In the genomic region with DNA sequence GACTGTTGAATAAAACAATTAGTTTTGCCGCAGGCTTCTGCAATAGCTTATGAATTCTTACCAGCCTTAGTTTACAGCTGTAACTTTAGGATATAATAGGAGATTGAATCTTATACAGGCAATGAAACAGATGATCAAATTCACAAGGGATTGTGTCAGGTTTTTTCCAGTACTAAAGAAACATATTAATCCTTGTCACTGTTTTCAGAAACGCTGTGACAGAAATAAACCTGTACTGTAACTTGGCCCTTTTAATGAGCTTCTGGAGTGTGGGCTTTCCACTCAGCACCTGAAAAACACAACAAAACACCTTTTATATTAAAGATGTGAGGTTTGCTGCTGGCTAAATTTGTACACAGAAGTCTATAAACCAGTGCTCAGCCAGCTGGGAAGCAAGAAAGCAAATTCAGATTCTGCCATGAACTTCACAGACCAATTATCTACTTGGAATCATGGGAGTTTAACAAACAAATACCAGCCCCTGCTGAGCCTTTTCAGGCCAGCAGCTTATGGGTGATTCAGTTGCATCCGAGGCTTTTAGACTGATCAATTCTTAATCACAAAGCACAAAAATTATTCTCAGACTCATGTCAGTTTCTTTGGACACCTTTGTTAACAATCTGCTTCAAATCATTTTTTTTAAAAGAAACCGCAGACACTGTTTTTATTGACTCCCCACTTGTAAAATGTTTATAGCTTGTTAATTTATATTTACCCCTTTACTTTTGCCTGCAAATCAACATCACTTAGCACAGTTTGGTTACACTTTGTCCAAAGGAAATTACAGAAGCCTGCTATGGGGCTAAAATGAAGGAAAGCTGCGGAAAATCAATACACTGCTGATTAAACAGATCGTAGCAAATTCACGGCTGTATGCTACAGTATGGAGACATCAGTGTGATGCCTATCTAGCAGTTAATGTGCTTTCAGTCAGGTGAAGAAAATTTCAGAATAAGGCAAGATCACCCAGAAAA, we compare ENCODE assay signal across 1 cellular context.
TF ChIP-seq lines count a peak whose summit lies in the region.

No MANE protein-coding gene starts in this region.

TF ChIP-seq in GM12878, 131 proteins besides CTCF, POLR2A, EP300 and RAD21:
- no peak for TF ChIP-seq BACH1 (IDR thresholded peaks at IDR 0.05; ENCODE audit: borderline replicate concordance)
- TF ChIP-seq, protein P1, sequence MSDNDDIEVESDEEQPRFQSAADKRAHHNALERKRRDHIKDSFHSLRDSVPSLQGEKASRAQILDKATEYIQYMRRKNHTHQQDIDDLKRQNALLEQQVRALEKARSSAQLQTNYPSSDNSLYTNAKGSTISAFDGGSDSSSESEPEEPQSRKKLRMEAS (IDR thresholded peaks at IDR 0.05; ENCODE audit: low read depth, low read length) = no peak
- TF ChIP-seq, protein P2, sequence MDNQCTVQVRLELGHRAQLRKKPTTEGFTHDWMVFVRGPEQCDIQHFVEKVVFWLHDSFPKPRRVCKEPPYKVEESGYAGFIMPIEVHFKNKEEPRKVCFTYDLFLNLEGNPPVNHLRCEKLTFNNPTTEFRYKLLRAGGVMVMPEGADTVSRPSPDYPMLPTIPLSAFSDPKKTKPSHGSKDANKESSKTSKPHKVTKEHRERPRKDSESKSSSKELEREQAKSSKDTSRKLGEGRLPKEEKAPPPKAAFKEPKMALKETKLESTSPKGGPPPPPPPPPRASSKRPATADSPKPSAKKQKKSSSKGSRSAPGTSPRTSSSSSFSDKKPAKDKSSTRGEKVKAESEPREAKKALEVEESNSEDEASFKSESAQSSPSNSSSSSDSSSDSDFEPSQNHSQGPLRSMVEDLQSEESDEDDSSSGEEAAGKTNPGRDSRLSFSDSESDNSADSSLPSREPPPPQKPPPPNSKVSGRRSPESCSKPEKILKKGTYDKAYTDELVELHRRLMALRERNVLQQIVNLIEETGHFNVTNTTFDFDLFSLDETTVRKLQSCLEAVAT (IDR thresholded peaks at IDR 0.05) = no peak
- no peak for TF ChIP-seq MTA2 (IDR thresholded peaks at IDR 0.05; ENCODE audit: low read depth)
- TF ChIP-seq, protein P3, sequence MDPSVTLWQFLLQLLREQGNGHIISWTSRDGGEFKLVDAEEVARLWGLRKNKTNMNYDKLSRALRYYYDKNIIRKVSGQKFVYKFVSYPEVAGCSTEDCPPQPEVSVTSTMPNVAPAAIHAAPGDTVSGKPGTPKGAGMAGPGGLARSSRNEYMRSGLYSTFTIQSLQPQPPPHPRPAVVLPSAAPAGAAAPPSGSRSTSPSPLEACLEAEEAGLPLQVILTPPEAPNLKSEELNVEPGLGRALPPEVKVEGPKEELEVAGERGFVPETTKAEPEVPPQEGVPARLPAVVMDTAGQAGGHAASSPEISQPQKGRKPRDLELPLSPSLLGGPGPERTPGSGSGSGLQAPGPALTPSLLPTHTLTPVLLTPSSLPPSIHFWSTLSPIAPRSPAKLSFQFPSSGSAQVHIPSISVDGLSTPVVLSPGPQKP (IDR thresholded peaks at IDR 0.05; ENCODE audit: low read depth, low read length) = no peak
- TF ChIP-seq POLR2AphosphoS5 (IDR thresholded peaks at IDR 0.05; ENCODE audit: low read length) = no peak
- TF ChIP-seq ZSCAN29 (IDR thresholded peaks at IDR 0.05) = no peak
- no peak for TF ChIP-seq ZNF622 (IDR thresholded peaks at IDR 0.05)
- no peak for TF ChIP-seq JUNB (IDR thresholded peaks at IDR 0.05)
- no peak for TF ChIP-seq SMC3 (IDR thresholded peaks at IDR 0.05; ENCODE audit: borderline replicate concordance, low read length)
